Comparison of ENCODE assay signal across 29 cellular contexts in genomic region chr18:49884959-49885358, GRCh38.
DNase-seq lines count a peak whose midpoint lies in the region; ATAC-seq, FAIRE-seq and TF ChIP-seq lines count a peak whose summit lies in the region.
"Had no signal": no experiment of that assay in that cellular context is flagged by ENCODE, and none has a peak within 500 bp of the region (broad histone marks: within the 10 kb centered on the region; RNA-seq: fewer than 3 reads in every experiment).

No MANE protein-coding gene starts in this region.

- intact Hi-C loops in HepG2 (cut with micrococcal nuclease; ENCODE audit: unreplicated experiment) (no loop called here), right lobe of liver (cut with DNase I) (no loop called here), PC-3 (cut with micrococcal nuclease) (no loop called here)

- H3K9ac ChIP-seq in liver (ENCODE audit: low read depth in 1 of 2, low read length in 2 of 2) (no peak overlapping the region), HepG2 (ENCODE audit: insufficient read depth, low read depth, low read length) (no peak overlapping the region), PC-3 (ENCODE audit: low read length) (no peak overlapping the region)
- H3K9ac ChIP-seq: BLaER1 treated with 17β-estradiol and CSF1 and Interleukin-3, amounts not matched to agents 10 nM and 100 nM; GM23248 had no signal

- H3K36me3 ChIP-seq in liver (ENCODE audit: control insufficient read depth in 4 of 4, insufficient read depth in 3 of 4, low read depth in 1 of 4, low read length in 3 of 4) (peaks cover 0 to 2% (median 0%) of the 10 kb centered on the region in 4 donors), HepG2 (replicated peaks in 1 of 2; ENCODE audit: control insufficient read depth in 1 of 2, insufficient read depth in 2 of 2, low read length in 2 of 2) (no peaks in the 10 kb centered on the region), right lobe of liver (no peaks in the 10 kb centered on the region), PC-3 (ENCODE audit: low read depth, low read length) (no peaks in the 10 kb centered on the region)
- H3K36me3 ChIP-seq: BLaER1 treated with 17β-estradiol and CSF1 and Interleukin-3, amounts not matched to agents 10 nM and 100 nM; SJCRH30 had no signal

- H3K27ac ChIP-seq in liver (ENCODE audit: low read depth in 1 of 2, low read length in 2 of 2): no peak overlapping the region
- no peak overlapping the region for H3K27ac ChIP-seq in HepG2 (ENCODE audit: extremely low read length, insufficient read depth, low read length)
- H3K27ac ChIP-seq in epithelial cell of prostate: peak overlapping the region; percentile 60
- H3K27ac ChIP-seq in right lobe of liver: no peak overlapping the region
- H3K27ac ChIP-seq in PC-3 (ENCODE audit: low read length): no peak overlapping the region
- H3K27ac ChIP-seq: BLaER1 treated with 17β-estradiol and CSF1 and Interleukin-3, amounts not matched to agents 10 nM and 100 nM; GM23248; PC-9; SJCRH30 had no signal

- TF ChIP-seq EP300 in HepG2 (IDR thresholded peaks at IDR 0.05; ENCODE audit: low read depth in 2 of 2, low read length in 2 of 2) (no peak), HepG2 (CRISPR knock-in tag; IDR thresholded peaks at IDR 0.05; ENCODE audit: borderline replicate concordance) (no peak)

- H3K9me3 ChIP-seq in liver (ENCODE audit: control insufficient read depth in 4 of 4, low read length in 3 of 4): no peaks in the 10 kb centered on the region
- no peaks in the 10 kb centered on the region for H3K9me3 ChIP-seq in HepG2 (ENCODE audit: low read length)
- H3K9me3 ChIP-seq in right lobe of liver: no peaks in the 10 kb centered on the region
- H3K9me3 ChIP-seq in PC-3 (ENCODE audit: low read length): no peaks in the 10 kb centered on the region
- H3K9me3 ChIP-seq: BLaER1 treated with 17β-estradiol and CSF1 and Interleukin-3, amounts not matched to agents 10 nM and 100 nM; SJCRH30 had no signal

- no peak overlapping the region for H2AFZ ChIP-seq in HepG2 (ENCODE audit: low read length)
- no peak overlapping the region for H2AFZ ChIP-seq in PC-3 (ENCODE audit: low read length)
- H2AFZ ChIP-seq: GM23248, PC-9 had no signal

- H4K20me1 ChIP-seq in HepG2 (ENCODE audit: insufficient read depth, low read length) (no peaks in the 10 kb centered on the region), PC-3 (ENCODE audit: low read length) (no peaks in the 10 kb centered on the region)
- H4K20me1 ChIP-seq: BLaER1 treated with 17β-estradiol and CSF1 and Interleukin-3, amounts not matched to agents 10 nM and 100 nM had no signal

- no peak overlapping the region for H3K4me2 ChIP-seq in HepG2 (ENCODE audit: low read depth, low read length)
- H3K4me2 ChIP-seq in PC-3 (ENCODE audit: low read length): no peak overlapping the region
- H3K4me2 ChIP-seq: BLaER1 treated with 17β-estradiol and CSF1 and Interleukin-3, amounts not matched to agents 10 nM and 100 nM; PC-9 had no signal

- H3K9me2 ChIP-seq in PC-3 (replicated peaks; ENCODE audit: low read length): no peaks in the 10 kb centered on the region

- 48% methylated on average over 2 of the region's 2 CpGs for WGBS in liver
- WGBS in HepG2 (ENCODE audit: low lambda C conversion rate): 88% methylated on average over 2 of the region's 2 CpGs
- WGBS in right lobe of liver (ENCODE audit: insufficient coverage, low coverage, low lambda C conversion rate, missing lambda C conversion rate): 10% methylated on average over 2 of the region's 2 CpGs

- no TSS peak for BruUV-seq in HepG2 (replicated peaks; lab: Mats Ljungman, UMichigan)
- no TSS peak for BruUV-seq in PC-3 (replicated peaks; lab: Mats Ljungman, UMichigan)

- POLR2A ChIA-PET in HepG2 (lab: Yijun Ruan, JAX): no interaction called here
- POLR2A ChIA-PET in PC-3 (lab: Charles Lee; ENCODE audit: unreplicated experiment): no interaction called here

- no peaks in the 10 kb centered on the region for H3F3A ChIP-seq in PC-3 (ENCODE audit: low read length, unreplicated experiment)

- H3K27me3 ChIP-seq in liver (ENCODE audit: control insufficient read depth in 4 of 4, insufficient read depth in 4 of 4, low read length in 3 of 4) (no peaks in the 10 kb centered on the region), HepG2 (ENCODE audit: control insufficient read depth in 1 of 2, insufficient read depth in 2 of 2, low read length in 2 of 2) (no peaks in the 10 kb centered on the region), right lobe of liver (no peaks in the 10 kb centered on the region), PC-3 (ENCODE audit: low read length) (no peaks in the 10 kb centered on the region)
- H3K27me3 ChIP-seq: BLaER1 treated with 17β-estradiol and CSF1 and Interleukin-3, amounts not matched to agents 10 nM and 100 nM; SJCRH30 had no signal

- DNase-seq in HepG2 (ENCODE audit: low spot score) (no peak), epithelial cell of prostate (ENCODE audit: low read depth, low spot score) (peak; percentile 63), right lobe of liver (no peak), PC-3 (no peak), GM19238 (ENCODE audit: insufficient read length, low spot score) (no peak)
- DNase-seq in activated naive CD4-positive, alpha-beta T cell (lab: John Stamatoyannopoulos, UW): no peak
- DNase-seq: AML-193; CD4-positive, alpha-beta T cell; COR-L47; DMS53; GM23248; H7; KBM-7; NCI-H1092; NCI-H1417 treated with DMSO at 0.1 percent for 48 hours; NCI-H1694 treated with DMSO at 0.1 percent for 48 hours; NCI-H2081; NCI-H524; NCI-H748 treated with DMSO at 0.1 percent for 48 hours; NK-92 treated with Interleukin-12 subunit alpha and Interleukin-12 subunit beta, amount 100 ng/mL, for 24 hours; PC-9; SJCRH30 had no signal

- no peak for FAIRE-seq in HepG2 (lab: Jason Lieb, UNC)
- FAIRE-seq: A204.1, GM18507, HTR-8/SVneo had no signal

- TF ChIP-seq RAD21 in liver (IDR thresholded peaks at IDR 0.05): no peak
- TF ChIP-seq RAD21 in HepG2 (CRISPR knock-in tag; IDR thresholded peaks at IDR 0.05): no peak

- TF ChIP-seq POLR2A in HepG2 (IDR thresholded peaks at IDR 0.05; ENCODE audit: insufficient read depth in 1 of 2, low read depth in 2 of 2, low read length in 2 of 2) (no peak), right lobe of liver (IDR thresholded peaks at IDR 0.05) (no peak)

- TF ChIP-seq CTCF in liver (IDR thresholded peaks at IDR 0.05; ENCODE audit: low read depth, low read length, missing input control): no peak
- no peak for TF ChIP-seq CTCF in HepG2 (CRISPR knock-in tag; IDR thresholded peaks at IDR 0.05)
- no peak for TF ChIP-seq CTCF in right lobe of liver (IDR thresholded peaks at IDR 0.05)
- no peak for TF ChIP-seq CTCF in PC-3 (conservative IDR thresholded peaks at IDR 0.05; ENCODE audit: low read depth, low read length)

- CTCF ChIA-PET in HepG2 (lab: Yijun Ruan, JAX; ENCODE audit: low intra/inter-chr PET ratio, low total read pairs) (no interaction called here), PC-3 (lab: Charles Lee) (no interaction called here)

- in situ Hi-C loops in HepG2 (cut with HindIII; ENCODE audit: extremely low pct_ligation_motif_present, low pct_unique_long_range_greater_than_20kb): no loop called here

- peaks cover 0 to 4% (median 3%) of the 10 kb centered on the region in 4 donors for H3K4me1 ChIP-seq in liver (ENCODE audit: control insufficient read depth in 4 of 4, insufficient read depth in 4 of 4, low read length in 3 of 4)
- no peaks in the 10 kb centered on the region for H3K4me1 ChIP-seq in HepG2 (ENCODE audit: insufficient read depth, low read length)
- H3K4me1 ChIP-seq in right lobe of liver: peaks cover 0 to 14% (median 4%) of the 10 kb centered on the region in 4 donors
- H3K4me1 ChIP-seq in PC-3 (ENCODE audit: insufficient read depth, low read length): no peaks in the 10 kb centered on the region
- H3K4me1 ChIP-seq: BLaER1 treated with 17β-estradiol and CSF1 and Interleukin-3, amounts not matched to agents 10 nM and 100 nM; SJCRH30 had no signal

- H3K4me3 ChIP-seq in liver (ENCODE audit: low read depth in 1 of 3, low read length in 3 of 3) (no peak overlapping the region), HepG2 (replicated peaks in 1 of 3; ENCODE audit: insufficient read depth in 1 of 3, low read depth in 2 of 3, low read length in 3 of 3) (no peak overlapping the region), right lobe of liver (no peak overlapping the region), PC-3 (ENCODE audit: low read length) (no peak overlapping the region)
- H3K4me3 ChIP-seq: BLaER1 treated with 17β-estradiol and CSF1 and Interleukin-3, amounts not matched to agents 10 nM and 100 nM; GM23248; PC-9; SJCRH30 had no signal

- H3K79me2 ChIP-seq in HepG2 (ENCODE audit: insufficient read depth, low read length) (no peaks in the 10 kb centered on the region), PC-3 (ENCODE audit: low read length) (no peaks in the 10 kb centered on the region)

- ATAC-seq in HepG2: no peak
- peak; percentile 81 to 91 (median 88) for ATAC-seq in right lobe of liver
- no peak for ATAC-seq in PC-3
- ATAC-seq: Right ventricle myocardium inferior, SK-N-SH treated with all-trans-retinoic acid at 6 μM for 48 hours had no signal

TF ChIP-seq in liver, 16 proteins besides CTCF, POLR2A, EP300 and RAD21 (continues in another document):
- TF ChIP-seq NR2F2 (IDR thresholded peaks at IDR 0.05) (no peak), JUND (IDR thresholded peaks at IDR 0.05) (no peak), FOXA2 (IDR thresholded peaks at IDR 0.05) (no peak)

TF ChIP-seq in HepG2, 621 proteins besides CTCF, POLR2A, EP300 and RAD21 (continues in another document):
- TF ChIP-seq BHLHE40 (IDR thresholded peaks at IDR 0.05; ENCODE audit: low read length): no peak
- no peak for TF ChIP-seq ZBTB14 (CRISPR knock-in tag; IDR thresholded peaks at IDR 0.05)

Comparison
In these comparisons a context has a peak if more than half of its experiments do, and no peak if none do; other contexts are left out.
1. ATAC-seq: peak in right lobe of liver (4 of 4); none in HepG2 (single experiment) and PC-3 (single experiment).